In genomic region chr17:43907425-43907981, GRCh38 we compare ENCODE assay signal across 8 cellular contexts. TPM values are rescaled to one million over a fixed set of nuclear protein-coding genes. Genes with fewer than 3 reads are reported as not detected.
DNase-seq lines count a peak whose midpoint lies in the region; ATAC-seq lines count a peak whose summit lies in the region.

A gene with protein sequence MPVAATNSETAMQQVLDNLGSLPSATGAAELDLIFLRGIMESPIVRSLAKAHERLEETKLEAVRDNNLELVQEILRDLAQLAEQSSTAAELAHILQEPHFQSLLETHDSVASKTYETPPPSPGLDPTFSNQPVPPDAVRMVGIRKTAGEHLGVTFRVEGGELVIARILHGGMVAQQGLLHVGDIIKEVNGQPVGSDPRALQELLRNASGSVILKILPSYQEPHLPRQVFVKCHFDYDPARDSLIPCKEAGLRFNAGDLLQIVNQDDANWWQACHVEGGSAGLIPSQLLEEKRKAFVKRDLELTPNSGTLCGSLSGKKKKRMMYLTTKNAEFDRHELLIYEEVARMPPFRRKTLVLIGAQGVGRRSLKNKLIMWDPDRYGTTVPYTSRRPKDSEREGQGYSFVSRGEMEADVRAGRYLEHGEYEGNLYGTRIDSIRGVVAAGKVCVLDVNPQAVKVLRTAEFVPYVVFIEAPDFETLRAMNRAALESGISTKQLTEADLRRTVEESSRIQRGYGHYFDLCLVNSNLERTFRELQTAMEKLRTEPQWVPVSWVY (minus strand): TSS chr17:43907536. CDS start chr17:43904460, 3,076 bp downstream.

- peaks cover 44 to 58% (median 50%) of the 10 kb centered on the region in 3 donors for H3K27me3 ChIP-seq in skeletal muscle tissue (ENCODE audit: control insufficient read depth in 3 of 3, insufficient read depth in 3 of 3, low read length in 3 of 3)

- no peak for ATAC-seq in HG03457 (IDR thresholded peaks at IDR 0.05; ENCODE audit: unreplicated experiment)
- no peak for ATAC-seq in HG03469 (IDR thresholded peaks at IDR 0.05; ENCODE audit: unreplicated experiment)

- no peaks in the 10 kb centered on the region for H3K36me3 ChIP-seq in skeletal muscle tissue (ENCODE audit: control insufficient read depth in 3 of 3, insufficient read depth in 3 of 3, low read length in 3 of 3)

- peaks cover 17 to 23% (median 20%) of the 10 kb centered on the region in 3 donors for H3K4me1 ChIP-seq in skeletal muscle tissue (ENCODE audit: control insufficient read depth in 3 of 3, insufficient read depth in 3 of 3, low read length in 3 of 3)

- H3K4me3 ChIP-seq in skeletal muscle tissue (ENCODE audit: low read length in 3 of 3) = peak within 1 kb of the TSS; percentile 65 to 73 (median 67)

- H3K9me3 ChIP-seq in skeletal muscle tissue (ENCODE audit: control insufficient read depth in 3 of 3, low read length in 3 of 3) = no peaks in the 10 kb centered on the region

- DNase-seq in DMS79 (lab: John Stamatoyannopoulos, UW) (peak; percentile 42), NCI-H146 (lab: John Stamatoyannopoulos, UW) (peak; percentile 55), caudate nucleus (lab: John Stamatoyannopoulos, UW) (peak in 60 of 61 donors; percentile 22 to 92 (median 76)), iPS-NIHi7 (ENCODE audit: extremely low spot score) (peak; percentile 85)
- DNase-seq in activated CD4-positive, CD25-positive, alpha-beta regulatory T cell (lab: John Stamatoyannopoulos, UW) = peak in 3 of 4 experiments; percentile 19 to 24 (median 19)

- peak within 1 kb of the TSS; percentile 94 for H3K27ac ChIP-seq in caudate nucleus (ENCODE audit: low read depth, low read length)
- H3K27ac ChIP-seq in skeletal muscle tissue (ENCODE audit: low read depth, low read length) = peak within 1 kb of the TSS; percentile 69

- H3K9ac ChIP-seq in skeletal muscle tissue (ENCODE audit: low read depth in 1 of 3, low read length in 3 of 3) = peak within 1 kb of the TSS; percentile 43 to 76 (median 73)

RNA-seq across cellular contexts. Expression of the gene that starts here (rescaled TPM):
- 1.0 TPM for total RNA-seq in skeletal muscle tissue

Comparison
In these comparisons a context has a peak if more than half of its experiments do, and no peak if none do; other contexts are left out.
1. DNase-seq: peak in every context shown above with its lines; median percentile 85 in iPS-NIHi7; 76 in caudate nucleus; 55 in NCI-H146; 42 in DMS79; 19 in activated CD4-positive, CD25-positive, alpha-beta regulatory T cell.